ENCODE assay signal across 2 cellular contexts in the genomic region with DNA sequence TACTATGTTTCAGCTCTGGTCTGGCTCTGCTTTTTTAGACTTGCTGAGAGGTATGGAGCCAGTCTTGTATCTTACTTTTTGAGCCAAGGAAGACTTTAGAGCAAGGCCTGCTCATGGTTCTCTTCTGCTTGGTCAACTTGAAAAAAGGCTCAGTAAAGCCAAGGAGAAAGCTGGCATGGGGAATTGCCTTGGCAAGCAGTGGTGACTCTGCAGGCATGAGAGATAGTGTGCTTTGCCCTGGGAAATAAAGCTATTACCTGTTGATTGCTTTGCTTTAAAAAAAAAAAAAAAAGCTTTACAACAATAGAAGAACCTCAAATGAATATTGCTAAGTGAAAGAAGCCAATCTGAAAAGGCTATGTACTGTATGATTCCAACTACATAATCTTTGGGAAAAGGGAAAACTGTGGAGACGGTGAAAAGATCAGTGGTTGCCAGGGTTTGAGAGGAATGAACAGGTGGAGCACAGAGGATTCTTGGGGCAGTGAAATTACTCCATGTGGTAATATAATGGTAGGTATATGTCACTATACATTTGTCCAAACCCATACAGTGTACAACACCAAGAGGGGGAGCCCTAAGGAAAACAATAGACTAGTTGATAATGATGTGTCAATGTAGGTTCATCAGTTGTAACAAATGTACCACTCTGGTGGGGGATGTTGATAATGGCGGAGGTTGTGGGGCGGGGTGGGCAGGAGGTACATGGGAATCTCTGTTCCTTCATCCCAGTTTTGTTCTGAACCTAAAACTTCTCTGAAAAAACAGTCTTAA.
TF ChIP-seq lines count a peak whose summit lies in the region.

No MANE protein-coding gene starts in this region.

TF ChIP-seq in SK-N-SH, 30 proteins besides CTCF, POLR2A, EP300 and RAD21:
- no peak for TF ChIP-seq RXRA (IDR thresholded peaks at IDR 0.05; ENCODE audit: borderline replicate concordance, low read depth)
- TF ChIP-seq YY1 (IDR thresholded peaks at IDR 0.05; ENCODE audit: low read depth): no peak
- TF ChIP-seq MEF2A (IDR thresholded peaks at IDR 0.05; ENCODE audit: borderline replicate concordance, low read depth): no peak
- TF ChIP-seq, protein P1, sequence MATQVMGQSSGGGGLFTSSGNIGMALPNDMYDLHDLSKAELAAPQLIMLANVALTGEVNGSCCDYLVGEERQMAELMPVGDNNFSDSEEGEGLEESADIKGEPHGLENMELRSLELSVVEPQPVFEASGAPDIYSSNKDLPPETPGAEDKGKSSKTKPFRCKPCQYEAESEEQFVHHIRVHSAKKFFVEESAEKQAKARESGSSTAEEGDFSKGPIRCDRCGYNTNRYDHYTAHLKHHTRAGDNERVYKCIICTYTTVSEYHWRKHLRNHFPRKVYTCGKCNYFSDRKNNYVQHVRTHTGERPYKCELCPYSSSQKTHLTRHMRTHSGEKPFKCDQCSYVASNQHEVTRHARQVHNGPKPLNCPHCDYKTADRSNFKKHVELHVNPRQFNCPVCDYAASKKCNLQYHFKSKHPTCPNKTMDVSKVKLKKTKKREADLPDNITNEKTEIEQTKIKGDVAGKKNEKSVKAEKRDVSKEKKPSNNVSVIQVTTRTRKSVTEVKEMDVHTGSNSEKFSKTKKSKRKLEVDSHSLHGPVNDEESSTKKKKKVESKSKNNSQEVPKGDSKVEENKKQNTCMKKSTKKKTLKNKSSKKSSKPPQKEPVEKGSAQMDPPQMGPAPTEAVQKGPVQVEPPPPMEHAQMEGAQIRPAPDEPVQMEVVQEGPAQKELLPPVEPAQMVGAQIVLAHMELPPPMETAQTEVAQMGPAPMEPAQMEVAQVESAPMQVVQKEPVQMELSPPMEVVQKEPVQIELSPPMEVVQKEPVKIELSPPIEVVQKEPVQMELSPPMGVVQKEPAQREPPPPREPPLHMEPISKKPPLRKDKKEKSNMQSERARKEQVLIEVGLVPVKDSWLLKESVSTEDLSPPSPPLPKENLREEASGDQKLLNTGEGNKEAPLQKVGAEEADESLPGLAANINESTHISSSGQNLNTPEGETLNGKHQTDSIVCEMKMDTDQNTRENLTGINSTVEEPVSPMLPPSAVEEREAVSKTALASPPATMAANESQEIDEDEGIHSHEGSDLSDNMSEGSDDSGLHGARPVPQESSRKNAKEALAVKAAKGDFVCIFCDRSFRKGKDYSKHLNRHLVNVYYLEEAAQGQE (IDR thresholded peaks at IDR 0.05; ENCODE audit: low read depth, low read length): no peak
- no peak for TF ChIP-seq USF1 (IDR thresholded peaks at IDR 0.05; ENCODE audit: borderline replicate concordance, low read depth)
- no peak for TF ChIP-seq FOXJ3 (CRISPR knock-in tag; IDR thresholded peaks at IDR 0.05)
- TF ChIP-seq, protein P2, sequence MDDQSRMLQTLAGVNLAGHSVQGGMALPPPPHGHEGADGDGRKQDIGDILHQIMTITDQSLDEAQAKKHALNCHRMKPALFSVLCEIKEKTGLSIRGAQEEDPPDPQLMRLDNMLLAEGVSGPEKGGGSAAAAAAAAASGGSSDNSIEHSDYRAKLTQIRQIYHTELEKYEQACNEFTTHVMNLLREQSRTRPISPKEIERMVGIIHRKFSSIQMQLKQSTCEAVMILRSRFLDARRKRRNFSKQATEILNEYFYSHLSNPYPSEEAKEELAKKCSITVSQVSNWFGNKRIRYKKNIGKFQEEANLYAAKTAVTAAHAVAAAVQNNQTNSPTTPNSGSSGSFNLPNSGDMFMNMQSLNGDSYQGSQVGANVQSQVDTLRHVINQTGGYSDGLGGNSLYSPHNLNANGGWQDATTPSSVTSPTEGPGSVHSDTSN (IDR thresholded peaks at IDR 0.05): no peak
- TF ChIP-seq, protein P3, sequence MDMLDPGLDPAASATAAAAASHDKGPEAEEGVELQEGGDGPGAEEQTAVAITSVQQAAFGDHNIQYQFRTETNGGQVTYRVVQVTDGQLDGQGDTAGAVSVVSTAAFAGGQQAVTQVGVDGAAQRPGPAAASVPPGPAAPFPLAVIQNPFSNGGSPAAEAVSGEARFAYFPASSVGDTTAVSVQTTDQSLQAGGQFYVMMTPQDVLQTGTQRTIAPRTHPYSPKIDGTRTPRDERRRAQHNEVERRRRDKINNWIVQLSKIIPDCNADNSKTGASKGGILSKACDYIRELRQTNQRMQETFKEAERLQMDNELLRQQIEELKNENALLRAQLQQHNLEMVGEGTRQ (IDR thresholded peaks at IDR 0.05; ENCODE audit: borderline replicate concordance, low read depth, low read length): no peak
- TF ChIP-seq JUND (IDR thresholded peaks at IDR 0.05): no peak
- no peak for TF ChIP-seq MXI1 (IDR thresholded peaks at IDR 0.05; ENCODE audit: low read depth, low read length)
- TF ChIP-seq SIN3A (IDR thresholded peaks at IDR 0.05; ENCODE audit: borderline replicate concordance, low read depth, low read length): no peak
- TF ChIP-seq TCF12 (IDR thresholded peaks at IDR 0.05): no peak
- no peak for TF ChIP-seq IRF3 (IDR thresholded peaks at IDR 0.05; ENCODE audit: low read depth, low read length)
- no peak for TF ChIP-seq TEAD4 (IDR thresholded peaks at IDR 0.05; ENCODE audit: borderline replicate concordance, insufficient read depth)
- no peak for TF ChIP-seq ELF1 (IDR thresholded peaks at IDR 0.05)
- TF ChIP-seq RFX5 (IDR thresholded peaks at IDR 0.05; ENCODE audit: low read length): no peak
- TF ChIP-seq NFIC (IDR thresholded peaks at IDR 0.05; ENCODE audit: borderline replicate concordance): no peak

TF ChIP-seq in SK-N-SH treated with all-trans-retinoic acid at 6 μM for 48 hours, 23 proteins besides CTCF, POLR2A, EP300 and RAD21:
- no peak for TF ChIP-seq TCF4 (CRISPR knock-in tag; IDR thresholded peaks at IDR 0.05; ENCODE audit: borderline replicate concordance)
- TF ChIP-seq, protein P4, sequence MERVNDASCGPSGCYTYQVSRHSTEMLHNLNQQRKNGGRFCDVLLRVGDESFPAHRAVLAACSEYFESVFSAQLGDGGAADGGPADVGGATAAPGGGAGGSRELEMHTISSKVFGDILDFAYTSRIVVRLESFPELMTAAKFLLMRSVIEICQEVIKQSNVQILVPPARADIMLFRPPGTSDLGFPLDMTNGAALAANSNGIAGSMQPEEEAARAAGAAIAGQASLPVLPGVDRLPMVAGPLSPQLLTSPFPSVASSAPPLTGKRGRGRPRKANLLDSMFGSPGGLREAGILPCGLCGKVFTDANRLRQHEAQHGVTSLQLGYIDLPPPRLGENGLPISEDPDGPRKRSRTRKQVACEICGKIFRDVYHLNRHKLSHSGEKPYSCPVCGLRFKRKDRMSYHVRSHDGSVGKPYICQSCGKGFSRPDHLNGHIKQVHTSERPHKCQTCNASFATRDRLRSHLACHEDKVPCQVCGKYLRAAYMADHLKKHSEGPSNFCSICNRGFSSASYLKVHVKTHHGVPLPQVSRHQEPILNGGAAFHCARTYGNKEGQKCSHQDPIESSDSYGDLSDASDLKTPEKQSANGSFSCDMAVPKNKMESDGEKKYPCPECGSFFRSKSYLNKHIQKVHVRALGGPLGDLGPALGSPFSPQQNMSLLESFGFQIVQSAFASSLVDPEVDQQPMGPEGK (CRISPR knock-in tag; IDR thresholded peaks at IDR 0.05; ENCODE audit: borderline replicate concordance): no peak
- no peak for TF ChIP-seq PPARA (CRISPR knock-in tag; IDR thresholded peaks at IDR 0.05; ENCODE audit: borderline replicate concordance)
- TF ChIP-seq ZNF8 (CRISPR knock-in tag; IDR thresholded peaks at IDR 0.05): no peak
- TF ChIP-seq, protein P5, sequence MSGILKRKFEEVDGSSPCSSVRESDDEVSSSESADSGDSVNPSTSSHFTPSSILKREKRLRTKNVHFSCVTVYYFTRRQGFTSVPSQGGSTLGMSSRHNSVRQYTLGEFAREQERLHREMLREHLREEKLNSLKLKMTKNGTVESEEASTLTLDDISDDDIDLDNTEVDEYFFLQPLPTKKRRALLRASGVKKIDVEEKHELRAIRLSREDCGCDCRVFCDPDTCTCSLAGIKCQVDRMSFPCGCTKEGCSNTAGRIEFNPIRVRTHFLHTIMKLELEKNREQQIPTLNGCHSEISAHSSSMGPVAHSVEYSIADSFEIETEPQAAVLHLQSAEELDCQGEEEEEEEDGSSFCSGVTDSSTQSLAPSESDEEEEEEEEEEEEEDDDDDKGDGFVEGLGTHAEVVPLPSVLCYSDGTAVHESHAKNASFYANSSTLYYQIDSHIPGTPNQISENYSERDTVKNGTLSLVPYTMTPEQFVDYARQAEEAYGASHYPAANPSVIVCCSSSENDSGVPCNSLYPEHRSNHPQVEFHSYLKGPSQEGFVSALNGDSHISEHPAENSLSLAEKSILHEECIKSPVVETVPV (CRISPR knock-in tag; IDR thresholded peaks at IDR 0.05): no peak
- TF ChIP-seq, protein P6, sequence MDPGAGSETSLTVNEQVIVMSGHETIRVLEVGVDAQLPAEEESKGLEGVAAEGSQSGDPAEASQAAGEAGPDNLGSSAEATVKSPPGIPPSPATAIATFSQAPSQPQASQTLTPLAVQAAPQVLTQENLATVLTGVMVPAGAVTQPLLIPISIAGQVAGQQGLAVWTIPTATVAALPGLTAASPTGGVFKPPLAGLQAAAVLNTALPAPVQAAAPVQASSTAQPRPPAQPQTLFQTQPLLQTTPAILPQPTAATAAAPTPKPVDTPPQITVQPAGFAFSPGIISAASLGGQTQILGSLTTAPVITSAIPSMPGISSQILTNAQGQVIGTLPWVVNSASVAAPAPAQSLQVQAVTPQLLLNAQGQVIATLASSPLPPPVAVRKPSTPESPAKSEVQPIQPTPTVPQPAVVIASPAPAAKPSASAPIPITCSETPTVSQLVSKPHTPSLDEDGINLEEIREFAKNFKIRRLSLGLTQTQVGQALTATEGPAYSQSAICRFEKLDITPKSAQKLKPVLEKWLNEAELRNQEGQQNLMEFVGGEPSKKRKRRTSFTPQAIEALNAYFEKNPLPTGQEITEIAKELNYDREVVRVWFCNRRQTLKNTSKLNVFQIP (CRISPR knock-in tag; IDR thresholded peaks at IDR 0.05; ENCODE audit: borderline replicate concordance, low read depth): no peak
- TF ChIP-seq CSDC2 (CRISPR knock-in tag; IDR thresholded peaks at IDR 0.05): no peak
- no peak for TF ChIP-seq TOX (CRISPR knock-in tag; IDR thresholded peaks at IDR 0.05; ENCODE audit: borderline replicate concordance)
- no peak for TF ChIP-seq OSR1 (CRISPR knock-in tag; IDR thresholded peaks at IDR 0.05)
- no peak for TF ChIP-seq BACH2 (CRISPR knock-in tag; IDR thresholded peaks at IDR 0.05; ENCODE audit: borderline replicate concordance)
- TF ChIP-seq ZFP30 (CRISPR knock-in tag; IDR thresholded peaks at IDR 0.05): no peak
